In the genomic region with DNA sequence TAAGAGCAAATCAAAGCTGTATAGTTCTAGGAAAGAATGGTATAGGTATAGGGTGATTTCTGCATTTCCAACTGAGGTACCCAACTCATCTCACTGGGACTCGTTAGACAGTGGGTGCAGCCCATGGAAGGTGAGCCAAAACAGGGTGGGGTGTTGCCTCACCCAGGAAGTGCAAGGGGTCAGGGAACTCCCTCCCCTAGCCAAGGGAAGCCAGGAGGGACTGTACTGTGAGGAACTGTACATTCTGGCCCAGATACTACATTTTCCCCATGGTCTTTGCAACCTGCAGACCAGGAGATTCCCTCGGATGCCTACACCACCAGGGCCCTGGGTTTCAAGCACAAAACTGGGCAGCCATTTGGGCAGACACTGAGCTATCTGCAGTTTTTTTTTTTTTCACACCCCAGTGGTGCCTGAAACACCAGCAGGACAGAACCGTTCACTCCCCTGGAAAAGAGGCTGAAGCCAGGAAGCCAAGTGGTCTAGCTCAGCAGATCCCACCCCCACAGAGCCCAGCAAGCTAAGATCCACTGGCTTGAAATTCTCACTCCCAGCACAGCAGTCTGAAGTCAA, we compare ENCODE assay signal across 11 cellular contexts. TPM values are rescaled to one million over a fixed set of nuclear protein-coding genes. Genes with fewer than 3 reads are reported as not detected.
DNase-seq lines count a peak whose midpoint lies in the region; ATAC-seq and TF ChIP-seq lines count a peak whose summit lies in the region.
"Not testable (repeated sequence)": the region's sequence is repeated elsewhere in the genome, so short reads cannot be mapped to it uniquely, and the experiment has no call there.
"Had no signal": no experiment of that assay in that cellular context is flagged by ENCODE, and none has a peak within 500 bp of the region (broad histone marks: within the 10 kb centered on the region; RNA-seq: fewer than 3 reads in every experiment).

No MANE protein-coding gene starts in this region.

- H2AFZ ChIP-seq in KMS-11 (ENCODE audit: low read depth) = peak overlapping the region; percentile 31; the same call in 1 of the 2 replicates

- not testable (repeated sequence) for H4K20me1 ChIP-seq in KMS-11 (ENCODE audit: insufficient read depth)

- peaks cover 2 to 35% (median 4%) of the 10 kb centered on the region in 3 donors for H3K36me3 Mint-ChIP-seq in CD8-positive, alpha-beta memory T cell
- H3K36me3 Mint-ChIP-seq in T-helper 17 cell (ENCODE audit: low read depth); endothelial cell (ENCODE audit: low read depth, unreplicated experiment): not testable (repeated sequence)
- H3K36me3 Mint-ChIP-seq in activated CD8-positive, alpha-beta memory T cell treated with anti-CD3 and anti-CD28 coated beads, Interleukin-2, amount 10 ng/mL, durations not matched to agents 7 days and 5 days = peaks cover 20% of the 10 kb centered on the region
- H3K36me3 Mint-ChIP-seq in activated naive CD8-positive, alpha-beta T cell = peaks cover 22% of the 10 kb centered on the region
- H3K36me3 Mint-ChIP-seq in nephron progenitor cell (ENCODE audit: low read depth) = peaks cover 35% of the 10 kb centered on the region

- 70% methylated on average over 3 of the region's 3 CpGs for WGBS in thymus

- peaks cover 10 to 18% (median 15%) of the 10 kb centered on the region in 3 donors for H3K4me1 Mint-ChIP-seq in CD8-positive, alpha-beta memory T cell
- not testable (repeated sequence) for H3K4me1 Mint-ChIP-seq in T-helper 17 cell; endothelial cell (ENCODE audit: unreplicated experiment)
- H3K4me1 Mint-ChIP-seq in activated CD8-positive, alpha-beta memory T cell treated with anti-CD3 and anti-CD28 coated beads, Interleukin-2, amount 10 ng/mL, durations not matched to agents 7 days and 5 days = peaks cover 27% of the 10 kb centered on the region
- H3K4me1 Mint-ChIP-seq in activated naive CD8-positive, alpha-beta T cell (ENCODE audit: low read depth) = peaks cover 25% of the 10 kb centered on the region
- H3K4me1 Mint-ChIP-seq in nephron progenitor cell = peaks cover 12% of the 10 kb centered on the region

- H3K27ac ChIP-seq in CD8-positive, alpha-beta memory T cell (ENCODE audit: low read depth, low read length) = not testable (repeated sequence)
- peak overlapping the region; percentile 72 for H3K27ac ChIP-seq in KMS-11
- H3K27ac ChIP-seq in thymus (ENCODE audit: low read depth) = peak overlapping the region; percentile 73

- not testable (repeated sequence) for H3K79me2 ChIP-seq in KMS-11 (ENCODE audit: insufficient read depth, low read depth)

- not testable (repeated sequence) for H3K36me3 ChIP-seq in CD8-positive, alpha-beta memory T cell (ENCODE audit: insufficient read depth, low read length); KMS-11 (ENCODE audit: insufficient read depth); thymus (ENCODE audit: control insufficient read depth, insufficient read depth)

- not testable (repeated sequence) for H3K4me3 ChIP-seq in CD8-positive, alpha-beta memory T cell (ENCODE audit: low read length); KMS-11 (IDR thresholded peaks at IDR 0.05; ENCODE audit: insufficient read depth, low read depth, low read length); thymus (ENCODE audit: low read length)

- H3K9me3 ChIP-seq in CD8-positive, alpha-beta memory T cell (ENCODE audit: low read length); T-helper 17 cell (ENCODE audit: control insufficient read depth, low read length, poor library complexity, severe bottlenecking); thymus (ENCODE audit: control insufficient read depth): not testable (repeated sequence)

- H3K9ac ChIP-seq in KMS-11 = not testable (repeated sequence)

- peak overlapping the region in 1 of 8 donors; percentile 48 for H3K27ac Mint-ChIP-seq in CD8-positive, alpha-beta memory T cell
- H3K27ac Mint-ChIP-seq in T-helper 17 cell; endothelial cell (ENCODE audit: unreplicated experiment); nephron progenitor cell: not testable (repeated sequence)
- peak overlapping the region; percentile 14 for H3K27ac Mint-ChIP-seq in activated CD8-positive, alpha-beta memory T cell treated with anti-CD3 and anti-CD28 coated beads, Interleukin-2, amount 10 ng/mL, durations not matched to agents 7 days and 5 days
- H3K27ac Mint-ChIP-seq in activated naive CD8-positive, alpha-beta T cell = peak overlapping the region; percentile 50

- peaks cover 17 to 18% of the 10 kb centered on the region in 2 donors for H3K27me3 Mint-ChIP-seq in CD8-positive, alpha-beta memory T cell
- H3K27me3 Mint-ChIP-seq in T-helper 17 cell = peaks cover 24% of the 10 kb centered on the region
- H3K27me3 Mint-ChIP-seq in activated CD8-positive, alpha-beta memory T cell treated with anti-CD3 and anti-CD28 coated beads, Interleukin-2, amount 10 ng/mL, durations not matched to agents 7 days and 5 days = peaks cover 12% of the 10 kb centered on the region
- H3K27me3 Mint-ChIP-seq in activated naive CD8-positive, alpha-beta T cell; endothelial cell (ENCODE audit: unreplicated experiment); nephron progenitor cell (ENCODE audit: low read depth, poor library complexity): not testable (repeated sequence)

- peak overlapping the region in 6 of 7 donors; percentile 20 to 73 (median 53) for H3K4me3 Mint-ChIP-seq in CD8-positive, alpha-beta memory T cell
- H3K4me3 Mint-ChIP-seq in T-helper 17 cell (peak overlapping the region; percentile 37), endothelial cell (ENCODE audit: unreplicated experiment) (peak overlapping the region; percentile 62), nephron progenitor cell (peak overlapping the region; percentile 32)
- not testable (repeated sequence) for H3K4me3 Mint-ChIP-seq in activated CD8-positive, alpha-beta memory T cell treated with anti-CD3 and anti-CD28 coated beads, Interleukin-2, amount 10 ng/mL, durations not matched to agents 7 days and 5 days
- H3K4me3 Mint-ChIP-seq in activated naive CD8-positive, alpha-beta T cell = peak overlapping the region; percentile 52

- peak overlapping the region; percentile 39; the same call in 1 of the 2 replicates for H3K4me2 ChIP-seq in KMS-11

- not testable (repeated sequence) for DNase-seq in CD8-positive, alpha-beta memory T cell; T-helper 17 cell; activated CD8-positive, alpha-beta memory T cell treated with anti-CD3 and anti-CD28 coated beads, Interleukin-2, amount 10 ng/mL, durations not matched to agents 7 days and 5 days; endothelial cell (ENCODE audit: low spot score); nephron progenitor cell

- TF ChIP-seq CTCF in KMS-11 (conservative IDR thresholded peaks at IDR 0.05; ENCODE audit: low read depth, low read length); endothelial cell (IDR thresholded peaks at IDR 0.05; ENCODE audit: unreplicated experiment); nephron progenitor cell (IDR thresholded peaks at IDR 0.05): not testable (repeated sequence)

- H3K4me1 ChIP-seq in CD8-positive, alpha-beta memory T cell (ENCODE audit: insufficient read depth, low read length) = not testable (repeated sequence)
- H3K4me1 ChIP-seq in KMS-11 (ENCODE audit: low read depth, poor library complexity, severe bottlenecking) (peaks cover 73% of the 10 kb centered on the region), thymus (ENCODE audit: control insufficient read depth, insufficient read depth, low read length) (peaks cover 26% of the 10 kb centered on the region)

- peaks cover 14 to 35% (median 26%) of the 10 kb centered on the region in 5 donors for H3K9me3 Mint-ChIP-seq in CD8-positive, alpha-beta memory T cell
- H3K9me3 Mint-ChIP-seq in activated CD8-positive, alpha-beta memory T cell treated with anti-CD3 and anti-CD28 coated beads, Interleukin-2, amount 10 ng/mL, durations not matched to agents 7 days and 5 days (ENCODE audit: low read depth) = peaks cover 19% of the 10 kb centered on the region
- H3K9me3 Mint-ChIP-seq in activated naive CD8-positive, alpha-beta T cell (ENCODE audit: low read depth) = peaks cover 20% of the 10 kb centered on the region
- not testable (repeated sequence) for H3K9me3 Mint-ChIP-seq in endothelial cell (ENCODE audit: unreplicated experiment)
- peaks cover 43% of the 10 kb centered on the region for H3K9me3 Mint-ChIP-seq in nephron progenitor cell

- POLR2A ChIA-PET in CD8-positive, alpha-beta memory T cell (lab: Charles Lee) = not testable (repeated sequence)

- not testable (repeated sequence) for H3K27me3 ChIP-seq in CD8-positive, alpha-beta memory T cell (ENCODE audit: insufficient read depth, low read length, poor library complexity, severe bottlenecking); KMS-11 (ENCODE audit: insufficient read depth, low read depth); thymus (ENCODE audit: control insufficient read depth, insufficient read depth)

- CTCF ChIA-PET in CD8-positive, alpha-beta memory T cell (lab: Charles Lee) = interaction anchor here (0.9 to 1.7 kb wide), 2 partner anchors 171 to 220 kb away, joined by 3 to 5 read pairs; no protein-coding TSS in a partner anchor
- CTCF ChIA-PET in activated CD8-positive, alpha-beta memory T cell treated with anti-CD3 and anti-CD28 coated beads, Interleukin-2, amount 10 ng/mL, durations not matched to agents 7 days and 5 days (lab: Charles Lee) = interaction anchor here (1.0 kb wide), 1 partner anchor 9 kb away, joined by 3 read pairs; no protein-coding TSS in a partner anchor

- ATAC-seq in T-helper 17 cell; activated CD8-positive, alpha-beta memory T cell treated with anti-CD3 and anti-CD28 coated beads, Interleukin-2, amount 10 ng/mL, durations not matched to agents 7 days and 5 days: not testable (repeated sequence)

RNA-seq across cellular contexts. Expression of a gene that starts 9.9 kb away (rescaled TPM):
- total RNA-seq in CD8-positive, alpha-beta memory T cell = 1 to 10 TPM; 5.0 to 6.3 TPM
- 1.0 TPM for polyA plus RNA-seq in CD8-positive, alpha-beta memory T cell
- 1 to 10 TPM; 3.4 to 5.6 TPM for total RNA-seq in T-helper 17 cell
- total RNA-seq in activated CD8-positive, alpha-beta memory T cell treated with anti-CD3 and anti-CD28 coated beads, Interleukin-2, amount 10 ng/mL, durations not matched to agents 7 days and 5 days = 1 to 10 TPM; 4.1 to 5.8 TPM
- total RNA-seq in endothelial cell (ENCODE audit: unreplicated experiment) = 13.0 TPM
- polyA plus RNA-seq in thymus = 13.8 TPM

RNA-seq across cellular contexts. Expression of a gene that starts 44.1 kb away (rescaled TPM):
- not detected for total RNA-seq in CD8-positive, alpha-beta memory T cell
- not detected for polyA plus RNA-seq in CD8-positive, alpha-beta memory T cell
- not detected for total RNA-seq in T-helper 17 cell
- not detected for total RNA-seq in activated CD8-positive, alpha-beta memory T cell treated with anti-CD3 and anti-CD28 coated beads, Interleukin-2, amount 10 ng/mL, durations not matched to agents 7 days and 5 days
- not detected for total RNA-seq in endothelial cell (ENCODE audit: unreplicated experiment)
- polyA plus RNA-seq in thymus = 17.8 TPM
- total RNA-seq: CD4-positive, CD25-positive, alpha-beta regulatory T cell; GM23248 had no signal
- polyA plus RNA-seq: CD4-positive, CD25-positive, alpha-beta regulatory T cell; GM23248; K562 had no signal
